8 cellular contexts compared by ENCODE assay signal in the genomic region with DNA sequence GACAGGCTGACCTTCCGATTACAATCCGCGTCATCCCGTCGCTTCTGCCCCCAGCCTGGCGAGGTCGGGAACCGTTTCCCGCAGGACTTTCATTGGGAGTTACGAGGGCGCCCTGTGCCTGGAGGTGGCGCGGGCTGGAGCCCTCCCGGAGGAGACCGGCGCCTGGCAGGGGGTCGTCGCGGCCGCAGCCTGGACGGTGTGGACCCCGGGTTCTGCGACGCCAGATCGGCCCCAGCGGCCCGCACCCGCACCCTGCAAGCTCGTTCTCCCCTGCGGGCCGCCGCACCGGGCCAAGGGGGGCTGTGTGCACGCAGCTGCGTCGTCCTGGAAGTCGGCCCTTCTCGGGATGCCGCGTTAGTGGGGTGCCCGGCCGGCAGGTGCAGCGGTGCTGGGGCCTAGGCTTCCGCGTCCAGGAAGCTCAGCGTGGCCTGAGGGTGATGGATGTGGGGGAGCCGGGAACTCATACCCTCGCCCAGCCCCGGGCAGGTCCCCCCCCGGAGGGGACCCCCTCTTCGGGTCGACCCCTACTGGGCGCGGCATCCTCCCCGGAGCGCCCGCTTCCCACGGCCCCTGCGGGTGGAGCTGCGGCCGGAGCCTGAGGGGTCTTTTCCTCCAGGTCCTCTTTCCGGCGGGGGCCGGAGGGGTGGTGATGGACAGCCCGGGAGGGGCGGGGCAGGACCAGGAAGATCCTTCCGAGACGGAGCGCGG.
A peak's percentile ranks its signal among the peaks of the same experiment; 100 is the strongest.
DNase-seq lines count a peak whose midpoint lies in the region; ATAC-seq, FAIRE-seq and TF ChIP-seq lines count a peak whose summit lies in the region.

No MANE protein-coding gene starts in this region.

- H4K91ac ChIP-seq in H9 (ENCODE audit: insufficient read length, low read depth, low read length), result no peak overlapping the region

- H3K27me3 ChIP-seq in H9 (ENCODE audit: insufficient read depth, low read length) (no peaks in the 10 kb centered on the region), mammary epithelial cell (ENCODE audit: insufficient read depth, low read length) (no peaks in the 10 kb centered on the region), lower lobe of right lung (ENCODE audit: low read depth) (no peaks in the 10 kb centered on the region), tibial nerve (no peaks in the 10 kb centered on the region), WERI-Rb-1 (ENCODE audit: insufficient read depth, low read depth, severe bottlenecking) (no peaks in the 10 kb centered on the region)

- H3K79me1 ChIP-seq in H9 (ENCODE audit: insufficient read depth, low read depth, low read length, poor library complexity, severe bottlenecking), result peaks cover 6% of the 10 kb centered on the region

- H3K27ac ChIP-seq in H9 (ENCODE audit: insufficient read length, low read depth, low read length), result no peak overlapping the region
- peak overlapping the region; percentile 68 for H3K27ac ChIP-seq in mammary epithelial cell (ENCODE audit: insufficient read depth, low read depth, low read length)
- H3K27ac ChIP-seq in lower lobe of right lung, result peak overlapping the region; percentile 92
- peak overlapping the region; percentile 90 to 97 (median 94) for H3K27ac ChIP-seq in tibial nerve
- H3K27ac ChIP-seq in WERI-Rb-1, result no peak overlapping the region

- no peak overlapping the region for H2AK5ac ChIP-seq in H9 (ENCODE audit: insufficient read length, low read length)

- peak; percentile 21 for FAIRE-seq in GM12892 (lab: Jason Lieb, UNC)

- whole genome bisulfite sequencing in H9 (ENCODE audit: extremely low coverage, insufficient read length, low lambda C conversion rate), result no CpG with 5 or more reads among the region's 70 CpGs
- 23% methylated on average over 20 of the region's 70 CpGs for WGBS in mammary epithelial cell (ENCODE audit: low coverage, missing lambda C conversion rate)
- 17 to 19% methylated on average over 17 to 42 of the region's 70 CpGs for WGBS in tibial nerve, 2 donors

- no peak overlapping the region for H4K5ac ChIP-seq in H9 (ENCODE audit: insufficient read length, low read depth, low read length)

- H3K4me3 ChIP-seq in mammary epithelial cell (replicated peaks in 1 of 3; ENCODE audit: insufficient read depth in 1 of 3, low read depth in 2 of 3, low read length in 3 of 3), result peak overlapping the region; percentile 62 to 81 (median 64)
- H3K4me3 ChIP-seq in lower lobe of right lung, result peak overlapping the region; percentile 76
- H3K4me3 ChIP-seq in tibial nerve, result peak overlapping the region; percentile 56 to 95 (median 88)
- H3K4me3 ChIP-seq in WERI-Rb-1 (ENCODE audit: low read depth, low read length), result no peak overlapping the region

- peaks cover 18% of the 10 kb centered on the region; the same call in 1 of the 2 replicates for H3K79me2 ChIP-seq in H9 (ENCODE audit: insufficient read depth, low read length)
- peaks cover 42% of the 10 kb centered on the region for H3K79me2 ChIP-seq in mammary epithelial cell (ENCODE audit: insufficient read depth, low read length)

- TF ChIP-seq CTCF in H9 (conservative IDR thresholded peaks at IDR 0.05) (no peak), mammary epithelial cell (conservative IDR thresholded peaks at IDR 0.05 in 1 of 2, IDR thresholded peaks at IDR 0.05 in 1 of 2; ENCODE audit: extremely low read depth in 1 of 2, insufficient read depth in 1 of 2, low read depth in 1 of 2, low read length in 2 of 2) (no peak), lower lobe of right lung (IDR thresholded peaks at IDR 0.05) (no peak), tibial nerve (IDR thresholded peaks at IDR 0.05) (no peak), WERI-Rb-1 (IDR thresholded peaks at IDR 0.05; ENCODE audit: low read depth, low read length) (no peak)

- BruUV-seq in mammary epithelial cell (replicated peaks; lab: Mats Ljungman, UMichigan), result no TSS peak

- no peaks in the 10 kb centered on the region for H3K9me3 ChIP-seq in H9 (ENCODE audit: control insufficient read depth, low read depth, low read length)
- H3K9me3 ChIP-seq in mammary epithelial cell (replicated peaks; ENCODE audit: insufficient read depth, low read length), result no peaks in the 10 kb centered on the region
- no peaks in the 10 kb centered on the region for H3K9me3 ChIP-seq in lower lobe of right lung
- H3K9me3 ChIP-seq in tibial nerve, result no peaks in the 10 kb centered on the region
- no peaks in the 10 kb centered on the region for H3K9me3 ChIP-seq in WERI-Rb-1 (ENCODE audit: severe bottlenecking)

- peak overlapping the region; percentile 70 to 86 for H3K4me3 Mint-ChIP-seq in H9

- H3K18ac ChIP-seq in H9 (ENCODE audit: insufficient read length, low read depth, low read length), result peak overlapping the region; percentile 2

- in situ Hi-C loops in mammary epithelial cell (cut with MboI; ENCODE audit: low sequenced_read_pairs in 2 of 2), result no loop called here

- peak; percentile 4 to 6 for ATAC-seq in lower lobe of right lung

- intact Hi-C loops in mammary epithelial cell (cut with micrococcal nuclease), result loop anchor here (5.0 kb wide), 1 partner anchor 596 kb away; a partner anchor contains a TSS
- intact Hi-C loops in lower lobe of right lung (cut with DNase I), result no loop called here

- DNase-seq in GM12892 (ENCODE audit: insufficient read length) (no peak), H9 (peak; percentile 51), NCI-H146 (lab: John Stamatoyannopoulos, UW) (peak; percentile 79), mammary epithelial cell (no peak), lower lobe of right lung (no peak), tibial nerve (ENCODE audit: low spot score in 2 of 2) (peak in 1 of 2 donors; percentile 95), WERI-Rb-1 (no peak), hepatic stellate cell (ENCODE audit: low spot score) (no peak)

- peaks cover 14% of the 10 kb centered on the region for H3K23me2 ChIP-seq in H9 (ENCODE audit: insufficient read length, low read depth, low read length, poor library complexity, severe bottlenecking)

- H3K27ac Mint-ChIP-seq in H9, result no peak overlapping the region

- CTCF ChIA-PET in mammary epithelial cell (lab: Charles Lee; ENCODE audit: low non-redundant PET), result interaction anchor here (0.6 kb wide), 1 partner anchor 569 kb away, joined by 3 read pairs; no protein-coding TSS in a partner anchor

- peaks cover 2% of the 10 kb centered on the region for H4K20me1 ChIP-seq in H9 (ENCODE audit: control insufficient read depth, insufficient read depth, insufficient read length)
- H4K20me1 ChIP-seq in mammary epithelial cell (ENCODE audit: insufficient read depth, low read length), result peaks cover 5% of the 10 kb centered on the region

- dilution Hi-C loops in mammary epithelial cell (cut with HindIII; ENCODE audit: low sequenced_read_pairs), result no loop called here

- H3K23ac ChIP-seq in H9 (ENCODE audit: insufficient read length, low read depth, low read length), result no peak overlapping the region

- no peak overlapping the region for H4K8ac ChIP-seq in H9 (replicated peaks; ENCODE audit: insufficient read length, low read depth, low read length)

- H3K4me1 Mint-ChIP-seq in H9, result peaks cover 28 to 31% of the 10 kb centered on the region in 2 experiments

- no peak overlapping the region for H2BK20ac ChIP-seq in H9 (ENCODE audit: low read depth, low read length, poor library complexity, severe bottlenecking)

- H3K9me3 Mint-ChIP-seq in H9, result peaks cover 0 to under 1% of the 10 kb centered on the region in 2 experiments; a peak in 2 of 5 replicates

- H3K56ac ChIP-seq in H9 (ENCODE audit: insufficient read length, low read depth, low read length), result no peak overlapping the region

- no peak overlapping the region for H2BK5ac ChIP-seq in H9 (ENCODE audit: insufficient read length, low read length)

- H3T11ph ChIP-seq in H9 (ENCODE audit: low read length), result no peak overlapping the region

- peaks cover under 1 to 1% (median 1%) of the 10 kb centered on the region in 3 experiments; a peak in 4 of 7 replicates for H3K36me3 Mint-ChIP-seq in H9 (ENCODE audit: insufficient read depth in 1 of 3, low read depth in 3 of 3)

- H3K27me3 Mint-ChIP-seq in H9 (ENCODE audit: low read depth), result peaks cover 25% of the 10 kb centered on the region

- no peak overlapping the region for H2BK15ac ChIP-seq in H9 (ENCODE audit: low read depth, low read length)

- no peak overlapping the region for H3K4ac ChIP-seq in H9 (ENCODE audit: low read depth, low read length)

- H3K9ac ChIP-seq in H9 (ENCODE audit: extremely low read depth, insufficient read length, low read length), result peak overlapping the region; percentile 24
- peak overlapping the region; percentile 69 for H3K9ac ChIP-seq in mammary epithelial cell (ENCODE audit: insufficient read depth, low read length)

- no peak overlapping the region for H2BK120ac ChIP-seq in H9 (ENCODE audit: low read depth, low read length, poor library complexity, severe bottlenecking)

- peak overlapping the region; percentile 68 for H3K14ac ChIP-seq in H9 (ENCODE audit: insufficient read depth, low read length)

- H3K4me1 ChIP-seq in H9 (ENCODE audit: insufficient read depth, low read length) (peaks cover 8% of the 10 kb centered on the region; the same call in 1 of the 2 replicates), mammary epithelial cell (ENCODE audit: insufficient read depth, low read length) (peaks cover 68% of the 10 kb centered on the region), lower lobe of right lung (peaks cover 83% of the 10 kb centered on the region), tibial nerve (peaks cover 0 to 83% (median 49%) of the 10 kb centered on the region in 4 donors)

- TF ChIP-seq POLR2A in GM12892 (IDR thresholded peaks at IDR 0.05; ENCODE audit: low read depth, low read length) (no peak), tibial nerve (IDR thresholded peaks at IDR 0.05) (peak in 1 of 2 donors; percentile 31)

- no peak overlapping the region for H2BK12ac ChIP-seq in H9 (ENCODE audit: insufficient read length, low read depth, low read length)

- TF ChIP-seq EP300 in tibial nerve (IDR thresholded peaks at IDR 0.05), result peak in 1 of 2 donors; percentile 70

- H3K36me3 ChIP-seq in mammary epithelial cell (ENCODE audit: insufficient read depth, low read length) (no peaks in the 10 kb centered on the region), lower lobe of right lung (no peaks in the 10 kb centered on the region), tibial nerve (no peaks in the 10 kb centered on the region), WERI-Rb-1 (no peaks in the 10 kb centered on the region)

- H3K4me2 ChIP-seq in H9 (ENCODE audit: insufficient read depth, insufficient read length, low read length), result peak overlapping the region; percentile 88
- H3K4me2 ChIP-seq in mammary epithelial cell (ENCODE audit: insufficient read depth, low read depth, low read length), result peak overlapping the region; percentile 96

- no peak overlapping the region for H2AFZ ChIP-seq in H9 (ENCODE audit: low read length)
- peak overlapping the region; percentile 87 for H2AFZ ChIP-seq in mammary epithelial cell (ENCODE audit: low read depth, low read length)

Comparison
In these comparisons a context has a peak if more than half of its experiments do, and no peak if none do; other contexts are left out.
1. DNase-seq: peak in H9 (single experiment) and NCI-H146 (single experiment); none in GM12892 (single experiment), mammary epithelial cell (single experiment), lower lobe of right lung (single experiment), WERI-Rb-1 (single experiment) and hepatic stellate cell (single experiment).
2. H3K27ac ChIP-seq: peak in mammary epithelial cell (single experiment), lower lobe of right lung (single experiment) and tibial nerve (4 of 4); none in H9 (single experiment) and WERI-Rb-1 (single experiment).